In genomic region chrX:45903781-45904201, GRCh38 we compare ENCODE assay signal across 13 cellular contexts.
A peak's percentile ranks its signal among the peaks of the same experiment; 100 is the strongest.
DNase-seq lines count a peak whose midpoint lies in the region; ATAC-seq and TF ChIP-seq lines count a peak whose summit lies in the region.
"Had no signal": no experiment of that assay in that cellular context is flagged by ENCODE, and none has a peak within 500 bp of the region (broad histone marks: within the 10 kb centered on the region; RNA-seq: fewer than 3 reads in every experiment).

No MANE protein-coding gene starts in this region.

- peaks cover 28% of the 10 kb centered on the region for H3K4me1 Mint-ChIP-seq in endodermal cell

- no peaks in the 10 kb centered on the region for H3K27me3 Mint-ChIP-seq in endodermal cell (ENCODE audit: insufficient read depth)

- no peaks in the 10 kb centered on the region for H3F3A ChIP-seq in smooth muscle cell (ENCODE audit: low read depth)

- H3K27ac ChIP-seq in endodermal cell (ENCODE audit: low read depth, low read length), result no peak overlapping the region
- H3K27ac ChIP-seq in smooth muscle cell (ENCODE audit: low read depth), result no peak overlapping the region
- H3K27ac ChIP-seq: parathyroid adenoma had no signal

- peak; percentile 22 for DNase-seq in NCI-H2171 treated with DMSO at 0.1 percent for 48 hours (lab: John Stamatoyannopoulos, UW)
- DNase-seq in NCI-H2171 (lab: John Stamatoyannopoulos, UW), result no peak
- peak; percentile 92 for DNase-seq in NCI-H69 (lab: John Stamatoyannopoulos, UW)
- peak; percentile 80 for DNase-seq in endodermal cell
- no peak for DNase-seq in smooth muscle cell (lab: John Stamatoyannopoulos, UW; ENCODE audit: unreplicated experiment)
- DNase-seq in mucosa of descending colon, result no peak
- DNase-seq in SKM-1 (lab: John Stamatoyannopoulos, UW; ENCODE audit: unreplicated experiment), result no peak
- DNase-seq: activated CD8-positive, alpha-beta memory T cell treated with anti-CD3 and anti-CD28 coated beads, Interleukin-2, amount 50 U/mL, for 4 hours; CD8-positive, alpha-beta memory T cell; mesenchymal stem cell; NCI-H1048 had no signal

- H3K27me3 ChIP-seq in endodermal cell (ENCODE audit: control insufficient read depth, insufficient read depth, low read length, poor library complexity, severe bottlenecking) (no peaks in the 10 kb centered on the region), smooth muscle cell (ENCODE audit: low read depth) (no peaks in the 10 kb centered on the region)

- no peaks in the 10 kb centered on the region for H3K36me3 Mint-ChIP-seq in endodermal cell (ENCODE audit: low read depth)
- H3K36me3 Mint-ChIP-seq: CD8-positive, alpha-beta memory T cell had no signal

- H3K36me3 ChIP-seq in endodermal cell (ENCODE audit: control insufficient read depth, insufficient read depth, low read length), result no peaks in the 10 kb centered on the region
- H3K36me3 ChIP-seq in smooth muscle cell (ENCODE audit: low read depth), result no peaks in the 10 kb centered on the region
- H3K36me3 ChIP-seq in mucosa of descending colon (ENCODE audit: low read depth), result no peaks in the 10 kb centered on the region

- peaks cover 64% of the 10 kb centered on the region for H3K9me3 Mint-ChIP-seq in endodermal cell
- H3K9me3 Mint-ChIP-seq: CD8-positive, alpha-beta memory T cell had no signal

- H3K4me3 ChIP-seq in endodermal cell (ENCODE audit: low read length), result no peak overlapping the region
- no peak overlapping the region for H3K4me3 ChIP-seq in smooth muscle cell
- no peak overlapping the region for H3K4me3 ChIP-seq in mucosa of descending colon

- no peak for TF ChIP-seq CTCF in endodermal cell (conservative IDR thresholded peaks at IDR 0.05)
- TF ChIP-seq CTCF in smooth muscle cell (IDR thresholded peaks at IDR 0.05; ENCODE audit: borderline replicate concordance, insufficient read depth, poor library complexity, severe bottlenecking), result no peak
- TF ChIP-seq CTCF in mucosa of descending colon (IDR thresholded peaks at IDR 0.05), result no peak

- no peaks in the 10 kb centered on the region for H3K9me3 ChIP-seq in endodermal cell (ENCODE audit: control insufficient read depth, low read length)
- H3K9me3 ChIP-seq in smooth muscle cell (replicated peaks; ENCODE audit: low read depth), result no peaks in the 10 kb centered on the region
- no peaks in the 10 kb centered on the region for H3K9me3 ChIP-seq in mucosa of descending colon

- no peaks in the 10 kb centered on the region for H3K79me2 ChIP-seq in smooth muscle cell (ENCODE audit: low read depth)
- H3K79me2 ChIP-seq: parathyroid adenoma had no signal

- peaks cover 5% of the 10 kb centered on the region for H3K4me1 ChIP-seq in endodermal cell (ENCODE audit: control insufficient read depth, insufficient read depth, low read length)
- H3K4me1 ChIP-seq in smooth muscle cell (ENCODE audit: low read depth), result peaks cover 4% of the 10 kb centered on the region
- H3K4me1 ChIP-seq in mucosa of descending colon (ENCODE audit: low read depth), result no peaks in the 10 kb centered on the region
- H3K4me1 ChIP-seq: parathyroid adenoma had no signal

- ATAC-seq in mucosa of descending colon, result no peak
- ATAC-seq in GM19035 (IDR thresholded peaks at IDR 0.05; ENCODE audit: unreplicated experiment), result no peak

- H2AFZ ChIP-seq in smooth muscle cell (ENCODE audit: low read depth), result peak overlapping the region; percentile 54
- H2AFZ ChIP-seq: parathyroid adenoma had no signal

- intact Hi-C loops in mucosa of descending colon (cut with DNase I, micrococcal nuclease), result no loop called here

- no peaks in the 10 kb centered on the region for H4K20me1 ChIP-seq in smooth muscle cell (ENCODE audit: low read depth)

- H3K4me3 Mint-ChIP-seq in endodermal cell, result no peak overlapping the region
- H3K4me3 Mint-ChIP-seq: CD8-positive, alpha-beta memory T cell had no signal

- peak overlapping the region; percentile 85 for H3K27ac Mint-ChIP-seq in endodermal cell
- H3K27ac Mint-ChIP-seq: CD8-positive, alpha-beta memory T cell had no signal

- no peak overlapping the region for H3K9ac ChIP-seq in endodermal cell (ENCODE audit: extremely low read depth, low read length, poor library complexity, severe bottlenecking)
- H3K9ac ChIP-seq in smooth muscle cell (ENCODE audit: low read depth), result no peak overlapping the region
- H3K9ac ChIP-seq: parathyroid adenoma had no signal

- H3K4me2 ChIP-seq in smooth muscle cell, result no peak overlapping the region

- WGBS in endodermal cell (ENCODE audit: insufficient coverage in 1 of 2, insufficient read length in 1 of 2), 2 experiments, result 44% methylated on average over 5 of the region's 5 CpGs; no CpG with 5 or more reads in 1 of the 2 experiments
- WGBS in smooth muscle cell (ENCODE audit: low lambda C conversion rate), result 51% methylated on average over 5 of the region's 5 CpGs

Comparison
In these comparisons a context has a peak if more than half of its experiments do, and no peak if none do; other contexts are left out.
1. DNase-seq: peak in NCI-H2171 treated with DMSO at 0.1 percent for 48 hours (single experiment), NCI-H69 (single experiment) and endodermal cell (single experiment); none in NCI-H2171 (single experiment), smooth muscle cell (single experiment), mucosa of descending colon (0 of 3) and SKM-1 (single experiment).